Comparison of ENCODE assay signal across 2 cellular contexts in the genomic region with DNA sequence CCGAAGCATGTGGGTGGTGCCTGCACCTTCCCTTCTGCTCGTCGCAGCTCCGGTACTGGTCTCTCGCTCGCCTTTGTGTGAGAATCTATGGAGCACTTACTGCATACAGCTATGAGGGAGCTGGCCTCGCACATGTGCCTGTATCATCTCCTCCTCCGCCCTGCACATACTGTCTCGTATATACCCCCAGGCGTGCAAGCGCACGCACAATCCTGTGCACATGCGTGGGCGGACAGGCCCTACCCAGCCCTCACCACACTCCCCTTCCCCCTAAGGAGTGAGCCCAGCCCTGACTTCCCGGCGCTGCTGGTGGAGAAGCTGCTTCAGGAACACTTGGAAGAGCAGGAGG.
TF ChIP-seq lines count a peak whose summit lies in the region.

No MANE protein-coding gene starts in this region.

TF ChIP-seq in HCT116, 20 proteins besides CTCF, POLR2A, EP300 and RAD21 (continued from another document):
- TF ChIP-seq, protein P1, sequence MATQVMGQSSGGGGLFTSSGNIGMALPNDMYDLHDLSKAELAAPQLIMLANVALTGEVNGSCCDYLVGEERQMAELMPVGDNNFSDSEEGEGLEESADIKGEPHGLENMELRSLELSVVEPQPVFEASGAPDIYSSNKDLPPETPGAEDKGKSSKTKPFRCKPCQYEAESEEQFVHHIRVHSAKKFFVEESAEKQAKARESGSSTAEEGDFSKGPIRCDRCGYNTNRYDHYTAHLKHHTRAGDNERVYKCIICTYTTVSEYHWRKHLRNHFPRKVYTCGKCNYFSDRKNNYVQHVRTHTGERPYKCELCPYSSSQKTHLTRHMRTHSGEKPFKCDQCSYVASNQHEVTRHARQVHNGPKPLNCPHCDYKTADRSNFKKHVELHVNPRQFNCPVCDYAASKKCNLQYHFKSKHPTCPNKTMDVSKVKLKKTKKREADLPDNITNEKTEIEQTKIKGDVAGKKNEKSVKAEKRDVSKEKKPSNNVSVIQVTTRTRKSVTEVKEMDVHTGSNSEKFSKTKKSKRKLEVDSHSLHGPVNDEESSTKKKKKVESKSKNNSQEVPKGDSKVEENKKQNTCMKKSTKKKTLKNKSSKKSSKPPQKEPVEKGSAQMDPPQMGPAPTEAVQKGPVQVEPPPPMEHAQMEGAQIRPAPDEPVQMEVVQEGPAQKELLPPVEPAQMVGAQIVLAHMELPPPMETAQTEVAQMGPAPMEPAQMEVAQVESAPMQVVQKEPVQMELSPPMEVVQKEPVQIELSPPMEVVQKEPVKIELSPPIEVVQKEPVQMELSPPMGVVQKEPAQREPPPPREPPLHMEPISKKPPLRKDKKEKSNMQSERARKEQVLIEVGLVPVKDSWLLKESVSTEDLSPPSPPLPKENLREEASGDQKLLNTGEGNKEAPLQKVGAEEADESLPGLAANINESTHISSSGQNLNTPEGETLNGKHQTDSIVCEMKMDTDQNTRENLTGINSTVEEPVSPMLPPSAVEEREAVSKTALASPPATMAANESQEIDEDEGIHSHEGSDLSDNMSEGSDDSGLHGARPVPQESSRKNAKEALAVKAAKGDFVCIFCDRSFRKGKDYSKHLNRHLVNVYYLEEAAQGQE (IDR thresholded peaks at IDR 0.05; ENCODE audit: low read depth) = no peak
- TF ChIP-seq FOSL1 (IDR thresholded peaks at IDR 0.05; ENCODE audit: low read depth) (no peak), ZFX (IDR thresholded peaks at IDR 0.05) (no peak), ZNF274 (IDR thresholded peaks at IDR 0.05; ENCODE audit: low read depth, low read length) (no peak), JUND (IDR thresholded peaks at IDR 0.05) (no peak)
- TF ChIP-seq, protein P2, sequence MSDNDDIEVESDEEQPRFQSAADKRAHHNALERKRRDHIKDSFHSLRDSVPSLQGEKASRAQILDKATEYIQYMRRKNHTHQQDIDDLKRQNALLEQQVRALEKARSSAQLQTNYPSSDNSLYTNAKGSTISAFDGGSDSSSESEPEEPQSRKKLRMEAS (IDR thresholded peaks at IDR 0.05) = no peak

TF ChIP-seq in WTC11, 78 proteins besides CTCF, POLR2A, EP300 and RAD21 (continued from another document):
- TF ChIP-seq, protein P3, sequence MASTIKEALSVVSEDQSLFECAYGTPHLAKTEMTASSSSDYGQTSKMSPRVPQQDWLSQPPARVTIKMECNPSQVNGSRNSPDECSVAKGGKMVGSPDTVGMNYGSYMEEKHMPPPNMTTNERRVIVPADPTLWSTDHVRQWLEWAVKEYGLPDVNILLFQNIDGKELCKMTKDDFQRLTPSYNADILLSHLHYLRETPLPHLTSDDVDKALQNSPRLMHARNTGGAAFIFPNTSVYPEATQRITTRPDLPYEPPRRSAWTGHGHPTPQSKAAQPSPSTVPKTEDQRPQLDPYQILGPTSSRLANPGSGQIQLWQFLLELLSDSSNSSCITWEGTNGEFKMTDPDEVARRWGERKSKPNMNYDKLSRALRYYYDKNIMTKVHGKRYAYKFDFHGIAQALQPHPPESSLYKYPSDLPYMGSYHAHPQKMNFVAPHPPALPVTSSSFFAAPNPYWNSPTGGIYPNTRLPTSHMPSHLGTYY (CRISPR knock-in tag; IDR thresholded peaks at IDR 0.05) = no peak
- TF ChIP-seq ZNF396 (CRISPR knock-in tag; IDR thresholded peaks at IDR 0.05; ENCODE audit: borderline replicate concordance) (no peak), GABPB1 (CRISPR knock-in tag; IDR thresholded peaks at IDR 0.05) (no peak), ETV6 (CRISPR knock-in tag; IDR thresholded peaks at IDR 0.05) (no peak)
- TF ChIP-seq, protein P2 (CRISPR knock-in tag; IDR thresholded peaks at IDR 0.05) = no peak
- TF ChIP-seq, protein P4, sequence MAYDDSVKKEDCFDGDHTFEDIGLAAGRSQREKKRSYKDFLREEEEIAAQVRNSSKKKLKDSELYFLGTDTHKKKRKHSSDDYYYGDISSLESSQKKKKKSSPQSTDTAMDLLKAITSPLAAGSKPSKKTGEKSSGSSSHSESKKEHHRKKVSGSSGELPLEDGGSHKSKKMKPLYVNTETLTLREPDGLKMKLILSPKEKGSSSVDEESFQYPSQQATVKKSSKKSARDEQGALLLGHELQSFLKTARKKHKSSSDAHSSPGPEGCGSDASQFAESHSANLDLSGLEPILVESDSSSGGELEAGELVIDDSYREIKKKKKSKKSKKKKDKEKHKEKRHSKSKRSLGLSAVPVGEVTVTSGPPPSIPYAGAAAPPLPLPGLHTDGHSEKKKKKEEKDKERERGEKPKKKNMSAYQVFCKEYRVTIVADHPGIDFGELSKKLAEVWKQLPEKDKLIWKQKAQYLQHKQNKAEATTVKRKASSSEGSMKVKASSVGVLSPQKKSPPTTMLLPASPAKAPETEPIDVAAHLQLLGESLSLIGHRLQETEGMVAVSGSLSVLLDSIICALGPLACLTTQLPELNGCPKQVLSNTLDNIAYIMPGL (CRISPR knock-in tag; IDR thresholded peaks at IDR 0.05) = no peak
